ENCODE assay signal across 25 cellular contexts in genomic region chr20:11521831-11522230, GRCh38.
"Had no signal": no experiment of that assay in that cellular context is flagged by ENCODE, and none has a peak within 500 bp of the region (broad histone marks: within the 10 kb centered on the region; RNA-seq: fewer than 3 reads in every experiment).

No MANE protein-coding gene starts in this region.

- H3K9me3 ChIP-seq: ovary, right lobe of liver, testis had no signal

- H3K4me3 ChIP-seq: esophagus squamous epithelium, heart right ventricle, left lung, neural progenitor cell, ovary, right lobe of liver, testis, tibial artery had no signal

- H3K4me1 ChIP-seq: esophagus squamous epithelium, heart right ventricle, left lung, neural progenitor cell, right lobe of liver, testis, tibial artery had no signal

- DNase-seq: cortex of kidney; effector memory CD8-positive, alpha-beta T cell; erythroblast; esophagus squamous epithelium; foreskin melanocyte; glutamatergic neuron; heart right ventricle; hippocampal formation; left cardiac atrium; left lung; mesendoderm; midbrain; naive thymus-derived CD4-positive, alpha-beta T cell; ovary; retina; right lobe of liver; stimulated activated CD4-positive, alpha-beta T cell treated with anti-CD3 and anti-CD28 coated beads, Interleukin-4, amount 100 ng/mL, for 4 hours; stimulated activated naive CD8-positive, alpha-beta T cell treated with anti-CD3 and anti-CD28 coated beads, Interleukin-15, Interleukin-2, amounts not matched to agents 100 U/mL and 50 U/mL, for 24 hours; substantia nigra; testis; tibial artery had no signal

- H3K27ac ChIP-seq: esophagus squamous epithelium, heart right ventricle, left lung, neural progenitor cell, ovary, right lobe of liver, testis, tibial artery had no signal

- FAIRE-seq: endometrium, islet of Langerhans had no signal

- ATAC-seq: effector memory CD8-positive, alpha-beta T cell; heart right ventricle; left cardiac atrium; left lung; naive thymus-derived CD4-positive, alpha-beta T cell; right lobe of liver; stimulated activated memory B cell treated with anti-CD40 and anti-IgM and Interleukin-4, amounts not matched to agents 10 μg/mL and 1 μg/mL and 100 μg/mL, for 72 hours; stimulated activated naive CD8-positive, alpha-beta T cell treated with anti-CD3 and anti-CD28 coated beads, Interleukin-15, Interleukin-2, amounts not matched to agents 100 U/mL and 50 U/mL, for 24 hours had no signal

- H3K36me3 ChIP-seq: esophagus squamous epithelium, heart right ventricle, left lung, neural progenitor cell, ovary, right lobe of liver, tibial artery had no signal

- H3K27me3 ChIP-seq: esophagus squamous epithelium, heart right ventricle, left lung, neural progenitor cell, ovary, right lobe of liver, testis, tibial artery had no signal

- H3K4me2 ChIP-seq: neural progenitor cell had no signal

- H3K9ac ChIP-seq: neural progenitor cell had no signal
